Comparison of ENCODE assay signal across 27 cellular contexts in genomic region chr3:98148751-98149150, GRCh38. TPM values are rescaled to one million over a fixed set of nuclear protein-coding genes. Genes with fewer than 3 reads are reported as not detected.
"Had no signal": no experiment of that assay in that cellular context is flagged by ENCODE, and none has a peak within 500 bp of the region (broad histone marks: within the 10 kb centered on the region; RNA-seq: fewer than 3 reads in every experiment).

No MANE protein-coding gene starts in this region.

- H3K4me1 ChIP-seq: stomach, suprapubic skin, testis, thyroid gland, tibial artery, tibial nerve, transverse colon, upper lobe of left lung, upper lobe of right lung, uterus, vagina had no signal

- H3K36me3 ChIP-seq: stomach, suprapubic skin, thoracic aorta, thyroid gland, tibial artery, tibial nerve, transverse colon, upper lobe of left lung, upper lobe of right lung, uterus, vagina had no signal

- H3K9me3 ChIP-seq: stomach, suprapubic skin, testis, thoracic aorta, thyroid gland, tibial artery, tibial nerve, transverse colon, upper lobe of left lung, upper lobe of right lung, uterus, vagina had no signal

- H3K27ac ChIP-seq: stomach, suprapubic skin, testis, thoracic aorta, thyroid gland, tibial artery, tibial nerve, transverse colon, upper lobe of left lung, upper lobe of right lung, uterus, vagina had no signal

- DNase-seq: stimulated activated CD4-positive, alpha-beta T cell treated with anti-CD3 and anti-CD28 coated beads, Interleukin-2, amount 100 ng/mL, for 48 hours; stimulated activated CD4-positive, alpha-beta T cell treated with anti-CD3 and anti-CD28 coated beads, Interleukin-4, amount 100 ng/mL, for 1 hour; stimulated activated CD4-positive, alpha-beta T cell treated with anti-CD3 and anti-CD28 coated beads, Interleukin-4, amount 100 ng/mL, for 24 hours; stimulated activated CD4-positive, alpha-beta T cell treated with anti-CD3 and anti-CD28 coated beads, Interleukin-4, amount 100 ng/mL, for 4 hours; stimulated activated CD8-positive, alpha-beta memory T cell treated with anti-CD3 and anti-CD28 coated beads, Interleukin-4, amount 100 ng/mL, for 48 hours; stimulated activated naive B cell treated with anti-CD40 and anti-IgM and Interleukin-4, amounts not matched to agents 10 μg/mL and 1 μg/mL and 100 μg/mL, for 72 hours; stimulated activated naive CD4-positive, alpha-beta T cell; stimulated activated naive CD4-positive, alpha-beta T cell treated with Interleukin-2 at 50 U/mL for 16 hours; stimulated activated naive CD8-positive, alpha-beta T cell treated with anti-CD3 and anti-CD28 coated beads, Interleukin-15, amount 100 ng/mL, for 72 hours; stimulated activated naive CD8-positive, alpha-beta T cell treated with anti-CD3 and anti-CD28 coated beads, Interleukin-15, Interleukin-2, amounts not matched to agents 100 U/mL and 50 U/mL, for 24 hours; stomach; substantia nigra; testis; thyroid gland; tibial artery; transverse colon; upper lobe of left lung; upper lobe of right lung; uterus had no signal

- ATAC-seq: stimulated activated effector memory CD8-positive, alpha-beta T cell treated with anti-CD3 and anti-CD28 coated beads, Interleukin-12 subunit alpha, Interleukin-12 subunit beta, amount 100 ng/mL, for 72 hours; stimulated activated memory B cell treated with anti-CD40 and anti-IgM and Interleukin-4, amounts not matched to agents 10 μg/mL and 1 μg/mL and 100 μg/mL, for 72 hours; stimulated activated naive B cell treated with anti-CD40 and anti-IgM and Interleukin-4, amounts not matched to agents 10 μg/mL and 1 μg/mL and 100 μg/mL, for 72 hours; stimulated activated naive CD8-positive, alpha-beta T cell treated with anti-CD3 and anti-CD28 coated beads, Interleukin-15, amount 100 ng/mL, for 72 hours; stimulated activated naive CD8-positive, alpha-beta T cell treated with anti-CD3 and anti-CD28 coated beads, Interleukin-15, Interleukin-2, amounts not matched to agents 100 U/mL and 50 U/mL, for 24 hours; upper lobe of right lung had no signal

- H3K27me3 ChIP-seq: stomach, suprapubic skin, testis, thyroid gland, tibial artery, tibial nerve, transverse colon, upper lobe of left lung, upper lobe of right lung, uterus, vagina had no signal

- H3K4me3 ChIP-seq: stomach, suprapubic skin, testis, thoracic aorta, thyroid gland, tibial artery, tibial nerve, transverse colon, upper lobe of left lung, upper lobe of right lung, uterus, vagina had no signal

RNA-seq across cellular contexts. Expression of gene OR5H14, which starts 1.5 kb away (rescaled TPM):
- polyA plus RNA-seq: stomach, thymus, urinary bladder had no signal

RNA-seq across cellular contexts. Expression of gene OR5H15, which starts 17.7 kb away (rescaled TPM):
- polyA plus RNA-seq: stomach, thymus, urinary bladder had no signal

RNA-seq across cellular contexts. Expression of gene OR5H1, which starts 18.2 kb away (rescaled TPM):
- polyA plus RNA-seq: stomach, thymus, urinary bladder had no signal
